Comparison of ENCODE assay signal across 3 cellular contexts in genomic region chr5:24735284-24735683, GRCh38.
"Had no signal": no experiment of that assay in that cellular context is flagged by ENCODE, and none has a peak within 500 bp of the region (broad histone marks: within the 10 kb centered on the region; RNA-seq: fewer than 3 reads in every experiment).

No MANE protein-coding gene starts in this region.

- H3K4me3 ChIP-seq: GM12878 had no signal

- DNase-seq: GDM1, GF-D8 had no signal

- ATAC-seq: GM12878 had no signal
